20 cellular contexts compared by ENCODE assay signal in genomic region chr2:239147376-239147775, GRCh38.
"Had no signal": no experiment of that assay in that cellular context is flagged by ENCODE, and none has a peak within 500 bp of the region (broad histone marks: within the 10 kb centered on the region; RNA-seq: fewer than 3 reads in every experiment).

No MANE protein-coding gene starts in this region.

- H3K4me1 Mint-ChIP-seq: WTC11 had no signal

- H3K9me3 ChIP-seq: colonic mucosa, heart left ventricle, neutrophil, pancreas, suprapubic skin had no signal

- H3K27ac Mint-ChIP-seq: activated CD4-positive, alpha-beta T cell treated with anti-CD3 and anti-CD28 coated beads for 36 hours; activated naive CD4-positive, alpha-beta T cell treated with anti-CD3 and anti-CD28 coated beads for 36 hours; activated T-helper 17 cell treated with anti-CD3 and anti-CD28 coated beads, Interleukin-2, amount 50 U/mL, for 72 hours; natural killer cell treated with Interleukin-12 subunit alpha and Interleukin-12 subunit beta and Interleukin-15 and Interleukin-18, amount 100 ng/mL, for 72 hours; stimulated activated naive CD8-positive, alpha-beta T cell treated with anti-CD3 and anti-CD28 coated beads, Interleukin-15, amount 100 ng/mL, for 72 hours; T-helper 2 cell treated with Interferon-gamma antibody and Interleukin-4, amounts not matched to agents 5 μg/mL and 100 μg/mL, for 36 hours had no signal

- DNase-seq: activated CD4-positive, alpha-beta T cell treated with anti-CD3 and anti-CD28 coated beads for 36 hours; activated CD4-positive, alpha-beta T cell treated with anti-CD3 and anti-CD28 coated beads, Interleukin-2, amount 50 U/mL, for 48 hours; activated naive CD4-positive, alpha-beta T cell treated with anti-CD3 and anti-CD28 coated beads for 36 hours; activated T-cell treated with anti-CD3 and anti-CD28 coated beads for 4 hours; anterior cingulate cortex; brain microvascular endothelial cell; colonic mucosa; erythroblast; stimulated activated naive CD8-positive, alpha-beta T cell treated with anti-CD3 and anti-CD28 coated beads, Interleukin-15, amount 100 ng/mL, for 72 hours; trophoblast cell had no signal

- H3K27me3 Mint-ChIP-seq: activated CD4-positive, alpha-beta T cell treated with anti-CD3 and anti-CD28 coated beads for 36 hours; activated T-helper 17 cell treated with anti-CD3 and anti-CD28 coated beads, Interleukin-2, amount 50 U/mL, for 72 hours; central memory CD8-positive, alpha-beta T cell; natural killer cell treated with Interleukin-12 subunit alpha and Interleukin-12 subunit beta and Interleukin-15 and Interleukin-18, amount 100 ng/mL, for 72 hours; stimulated activated naive CD8-positive, alpha-beta T cell treated with anti-CD3 and anti-CD28 coated beads, Interleukin-15, amount 100 ng/mL, for 72 hours had no signal

- H3K4me1 ChIP-seq: colonic mucosa, pancreas had no signal

- H3K9me3 Mint-ChIP-seq: natural killer cell treated with Interleukin-12 subunit alpha and Interleukin-12 subunit beta and Interleukin-15 and Interleukin-18, amount 100 ng/mL, for 72 hours; stimulated activated naive CD8-positive, alpha-beta T cell treated with anti-CD3 and anti-CD28 coated beads, Interleukin-15, amount 100 ng/mL, for 72 hours; WTC11 had no signal

- H3K4me3 Mint-ChIP-seq: activated CD4-positive, alpha-beta T cell treated with anti-CD3 and anti-CD28 coated beads for 36 hours; activated naive CD4-positive, alpha-beta T cell treated with anti-CD3 and anti-CD28 coated beads for 36 hours; activated T-helper 17 cell treated with anti-CD3 and anti-CD28 coated beads, Interleukin-2, amount 50 U/mL, for 72 hours; natural killer cell treated with Interleukin-12 subunit alpha and Interleukin-12 subunit beta and Interleukin-15 and Interleukin-18, amount 100 ng/mL, for 72 hours; stimulated activated naive CD8-positive, alpha-beta T cell treated with anti-CD3 and anti-CD28 coated beads, Interleukin-15, amount 100 ng/mL, for 72 hours; T-helper 2 cell treated with Interferon-gamma antibody and Interleukin-4, amounts not matched to agents 5 μg/mL and 100 μg/mL, for 36 hours; WTC11 had no signal

- H3K4me3 ChIP-seq: colonic mucosa, heart left ventricle, pancreas, SK-N-MC, suprapubic skin had no signal

- ATAC-seq: activated CD4-positive, alpha-beta T cell treated with anti-CD3 and anti-CD28 coated beads for 36 hours; activated T-helper 17 cell treated with anti-CD3 and anti-CD28 coated beads, Interleukin-2, amount 50 U/mL, for 72 hours; heart left ventricle; natural killer cell treated with Interleukin-12 subunit alpha and Interleukin-12 subunit beta and Interleukin-15 and Interleukin-18, amount 100 ng/mL, for 72 hours; pancreas; stimulated activated naive CD8-positive, alpha-beta T cell treated with anti-CD3 and anti-CD28 coated beads, Interleukin-15, amount 100 ng/mL, for 72 hours; WTC11 had no signal

- H3K27ac ChIP-seq: brain microvascular endothelial cell, colonic mucosa, heart left ventricle, neutrophil, pancreas, SK-N-MC, suprapubic skin had no signal

- H3K27me3 ChIP-seq: brain microvascular endothelial cell, colonic mucosa, heart left ventricle, neutrophil, pancreas, suprapubic skin had no signal

- H3K36me3 ChIP-seq: brain microvascular endothelial cell, colonic mucosa had no signal
